In the genomic region with DNA sequence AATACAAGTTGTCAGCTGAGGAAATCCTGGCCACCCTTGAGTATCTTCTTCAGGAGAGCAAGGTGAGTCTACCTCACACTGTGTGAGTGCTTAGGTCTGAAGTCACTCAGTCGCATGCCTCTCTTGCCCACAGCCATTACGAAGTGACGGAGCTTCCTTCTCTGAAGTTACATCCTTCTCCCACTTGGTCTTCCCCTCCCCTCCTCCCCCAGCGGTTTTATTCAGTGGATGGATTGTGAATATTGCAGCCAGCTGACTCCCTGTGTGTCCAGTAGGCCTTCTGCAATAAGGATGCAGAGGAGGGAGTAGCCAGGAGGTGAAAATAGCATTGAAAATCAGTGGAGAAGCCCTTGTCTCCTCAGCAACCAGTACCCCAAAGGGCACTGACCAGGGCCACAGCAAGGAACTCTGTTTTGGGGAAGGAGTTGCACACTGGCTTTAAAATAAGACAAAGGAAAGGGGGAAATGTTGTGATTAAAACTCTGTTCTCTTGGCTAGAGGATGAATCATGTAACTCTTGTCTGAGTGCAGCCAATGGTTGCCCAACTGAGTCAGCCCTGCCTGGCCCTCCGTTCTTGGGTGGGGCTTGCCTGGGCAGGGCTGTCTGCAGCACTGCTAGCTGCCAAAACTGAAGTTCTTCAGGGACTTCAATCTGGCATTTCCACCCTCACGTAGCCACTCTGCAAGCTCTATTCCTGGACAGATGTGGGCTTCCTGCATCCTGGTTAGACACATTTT, we compare ENCODE assay signal across 8 cellular contexts. TPM values are rescaled to one million over a fixed set of nuclear protein-coding genes. Genes with fewer than 3 reads are reported as not detected.
A peak's percentile ranks its signal among the peaks of the same experiment; 100 is the strongest.
DNase-seq lines count a peak whose midpoint lies in the region; ATAC-seq and TF ChIP-seq lines count a peak whose summit lies in the region.

No MANE protein-coding gene starts in this region.

- H3K27ac ChIP-seq in VCaP (peak overlapping the region; percentile 96), MM.1S (ENCODE audit: low read length) (no peak overlapping the region)

- H3K9ac ChIP-seq in MM.1S (ENCODE audit: low read length), result no peak overlapping the region

- H3K27ac Mint-ChIP-seq in progenitor cell of endocrine pancreas, result peak overlapping the region; percentile 77

- TF ChIP-seq CTCF in VCaP (conservative IDR thresholded peaks at IDR 0.05) (no peak), epithelial cell of esophagus (IDR thresholded peaks at IDR 0.05; ENCODE audit: insufficient read depth, low read depth, low read length, missing control alignments) (no peak), progenitor cell of endocrine pancreas (IDR thresholded peaks at IDR 0.05; ENCODE audit: unreplicated experiment) (no peak), MM.1S (IDR thresholded peaks at IDR 0.05; ENCODE audit: low read length) (no peak)

- H3K36me3 Mint-ChIP-seq in progenitor cell of endocrine pancreas (ENCODE audit: insufficient read depth), result peaks cover 13% of the 10 kb centered on the region

- peaks cover 2% of the 10 kb centered on the region for H3K27me3 Mint-ChIP-seq in progenitor cell of endocrine pancreas

- H3K9me3 ChIP-seq in MM.1S (replicated peaks; ENCODE audit: insufficient read depth, low read length), result no peaks in the 10 kb centered on the region

- H3K4me3 Mint-ChIP-seq in progenitor cell of endocrine pancreas (ENCODE audit: low read depth), result peak overlapping the region; percentile 93

- H3K27me3 ChIP-seq in MM.1S (replicated peaks; ENCODE audit: insufficient read depth, low read length), result no peaks in the 10 kb centered on the region; the same call in 1 of the 2 replicates

- H3K9me2 ChIP-seq in MM.1S (replicated peaks; ENCODE audit: insufficient read depth, low read length), result no peaks in the 10 kb centered on the region

- no peaks in the 10 kb centered on the region for H3K36me3 ChIP-seq in MM.1S (replicated peaks; ENCODE audit: insufficient read depth, low read length)

- no peak overlapping the region for H3K4me2 ChIP-seq in MM.1S (ENCODE audit: low read depth, low read length)

- no peaks in the 10 kb centered on the region for H3K9me3 Mint-ChIP-seq in progenitor cell of endocrine pancreas (ENCODE audit: low read depth)

- H2AFZ ChIP-seq in MM.1S (ENCODE audit: low read length), result no peak overlapping the region

- peaks cover 18% of the 10 kb centered on the region for H3K4me1 ChIP-seq in MM.1S (ENCODE audit: low read length)

- no peaks in the 10 kb centered on the region for H4K20me1 ChIP-seq in MM.1S (ENCODE audit: insufficient read depth, low read length)

- H3F3A ChIP-seq in MM.1S (ENCODE audit: insufficient read depth, low read length), result peaks cover 18% of the 10 kb centered on the region

- DNase-seq in HT-29 (ENCODE audit: low spot score), result peak; percentile 51
- DNase-seq in epithelial cell of esophagus (ENCODE audit: low read depth), result peak; percentile 96
- no peak for DNase-seq in progenitor cell of endocrine pancreas (ENCODE audit: low spot score, unreplicated experiment)
- no peak for DNase-seq in NCI-H2171 (lab: John Stamatoyannopoulos, UW)
- no peak for DNase-seq in NCI-H2227 (lab: John Stamatoyannopoulos, UW; ENCODE audit: unreplicated experiment)
- no peak for DNase-seq in MM.1S

- no peaks in the 10 kb centered on the region for H3K79me2 ChIP-seq in MM.1S (ENCODE audit: low read length)

- H3K4me1 Mint-ChIP-seq in progenitor cell of endocrine pancreas (ENCODE audit: low read depth), result peaks cover 54% of the 10 kb centered on the region

- H3K4me3 ChIP-seq in epithelial cell of esophagus (ENCODE audit: low read length), result peak overlapping the region; percentile 97
- H3K4me3 ChIP-seq in MM.1S (ENCODE audit: low read length), result no peak overlapping the region

- no peak for ATAC-seq in GM19397 (IDR thresholded peaks at IDR 0.05; ENCODE audit: unreplicated experiment)

RNA-seq across cellular contexts. Expression of a gene that starts 4.4 kb away (rescaled TPM):
- 279 and 305 TPM in 2 replicates for total RNA-seq in HT-29 (2014; rRNA removed; shearing (Covaris generic))
- total RNA-seq in progenitor cell of endocrine pancreas, result 432 and 438 TPM in 2 replicates

RNA-seq across cellular contexts. Expression of a gene that starts 47.5 kb away (rescaled TPM):
- total RNA-seq in HT-29 (2014; rRNA removed; shearing (Covaris generic)), result 326 and 331 TPM in 2 replicates
- total RNA-seq in progenitor cell of endocrine pancreas, result 142 and 192 TPM in 2 replicates

Comparison
In these comparisons a context has a peak if more than half of its experiments do, and no peak if none do; other contexts are left out.
1. DNase-seq: peak in HT-29 (single experiment) and epithelial cell of esophagus (single experiment); none in progenitor cell of endocrine pancreas (single experiment), NCI-H2171 (single experiment), NCI-H2227 (single experiment) and MM.1S (single experiment).